Comparison of ENCODE assay signal across 8 cellular contexts in the genomic region with DNA sequence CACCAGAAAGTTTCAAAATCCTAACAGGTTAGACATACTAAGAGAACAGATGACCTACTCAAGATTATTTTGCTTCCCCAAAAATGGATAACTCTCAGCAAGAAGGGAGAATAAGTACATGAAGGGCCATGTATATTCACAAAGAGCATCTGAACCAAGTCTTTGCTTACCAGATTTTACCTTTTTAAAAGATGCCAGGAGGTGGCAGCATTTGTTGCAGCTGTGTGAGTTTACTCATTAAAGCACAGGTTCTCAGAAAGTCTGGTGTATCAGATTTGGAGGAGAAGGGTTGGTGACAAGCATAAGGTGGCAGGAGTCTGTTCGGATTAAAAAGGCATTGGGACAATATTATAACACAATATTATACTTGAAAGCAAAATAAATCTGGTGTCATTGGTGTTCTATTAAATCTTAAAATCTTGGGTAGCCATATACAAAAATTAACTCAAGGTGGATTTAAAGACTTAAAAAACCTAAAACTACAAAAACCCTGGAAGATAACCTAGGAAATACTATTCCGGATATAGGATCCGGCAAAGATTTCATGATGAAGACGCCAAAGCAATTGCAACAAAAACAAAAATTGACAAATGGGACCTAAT. TPM values are rescaled to one million over a fixed set of nuclear protein-coding genes. Genes with fewer than 3 reads are reported as not detected.
DNase-seq lines count a peak whose midpoint lies in the region; ATAC-seq, FAIRE-seq and TF ChIP-seq lines count a peak whose summit lies in the region.

No MANE protein-coding gene starts in this region.

- no peak overlapping the region for H3K4me3 Mint-ChIP-seq in GM23338

- H3K4me1 ChIP-seq in GM23338 (ENCODE audit: insufficient read depth), result peaks cover 10% of the 10 kb centered on the region
- H3K4me1 ChIP-seq in body of pancreas, result no peaks in the 10 kb centered on the region

- no peaks in the 10 kb centered on the region for H3K79me2 ChIP-seq in GM23338 (replicated peaks; ENCODE audit: insufficient read depth)

- H3K9me3 ChIP-seq in body of pancreas, result no peaks in the 10 kb centered on the region

- ATAC-seq in GM23338 (peak; percentile 74), SK-N-SH treated with all-trans-retinoic acid at 6 μM for 48 hours (peak; percentile 85), body of pancreas (peak; percentile 66), HG03457 (IDR thresholded peaks at IDR 0.05; ENCODE audit: unreplicated experiment) (no peak)

- DNase-seq in GM23338 (ENCODE audit: low spot score) (peak; percentile 75), NB4 (ENCODE audit: low read depth) (peak; percentile 67), body of pancreas (peak; percentile 43 to 69 (median 50)), iris pigment epithelial cell (ENCODE audit: low read depth) (peak; percentile 69)
- DNase-seq in stimulated activated CD4-positive, alpha-beta T cell treated with anti-CD3 and anti-CD28 coated beads, Interleukin-4, amount 100 ng/mL, for 1 hour, result peak; percentile 20

- no peaks in the 10 kb centered on the region for H4K20me1 ChIP-seq in GM23338 (replicated peaks; ENCODE audit: insufficient read depth)

- H3K4me3 ChIP-seq in GM23338 (no peak overlapping the region), NB4 (ENCODE audit: low read depth, low read length) (no peak overlapping the region), body of pancreas (no peak overlapping the region)

- H3K27ac Mint-ChIP-seq in GM23338, result no peak overlapping the region

- TF ChIP-seq POLR2A in NB4 (IDR thresholded peaks at IDR 0.05; ENCODE audit: extremely low read depth, insufficient read length) (no peak), body of pancreas (IDR thresholded peaks at IDR 0.05) (no peak)

- H3K4me1 Mint-ChIP-seq in GM23338, result peaks cover 20% of the 10 kb centered on the region

- intact Hi-C loops in body of pancreas (cut with DNase I), result loop anchor here (10.0 kb wide), 2 partner anchors 555 to 655 kb away; no protein-coding TSS in a partner anchor

- no peaks in the 10 kb centered on the region for H3K36me3 Mint-ChIP-seq in GM23338 (ENCODE audit: low read depth)

- no peaks in the 10 kb centered on the region for H3K27me3 Mint-ChIP-seq in GM23338 (ENCODE audit: insufficient read depth, low read depth, poor library complexity)

- no peak overlapping the region for H3K4me2 ChIP-seq in GM23338

- peak; percentile 93 for FAIRE-seq in G401.6 (lab: Jason Lieb, UNC)

- H3K9me2 ChIP-seq in GM23338 (ENCODE audit: insufficient read depth), result no peaks in the 10 kb centered on the region

- H3K27ac ChIP-seq in GM23338 (ENCODE audit: low read depth) (no peak overlapping the region), body of pancreas (no peak overlapping the region)

- H3K27me3 ChIP-seq in GM23338 (ENCODE audit: insufficient read depth) (no peaks in the 10 kb centered on the region), body of pancreas (no peaks in the 10 kb centered on the region)

- peak; percentile 82 to 83 for TF ChIP-seq CTCF in GM23338 (conservative IDR thresholded peaks at IDR 0.05; ENCODE audit: low read depth in 2 of 2)
- peak; percentile 54 for TF ChIP-seq CTCF in NB4 (IDR thresholded peaks at IDR 0.05; ENCODE audit: low read depth, low read length)
- TF ChIP-seq CTCF in body of pancreas (IDR thresholded peaks at IDR 0.05), result peak; percentile 36 to 78 (median 73)

- H3K36me3 ChIP-seq in GM23338 (ENCODE audit: insufficient read depth) (no peaks in the 10 kb centered on the region), body of pancreas (replicated peaks in 1 of 2; ENCODE audit: insufficient read depth in 1 of 2, low read depth in 2 of 2) (no peaks in the 10 kb centered on the region)

- no peaks in the 10 kb centered on the region for H3K9me3 Mint-ChIP-seq in GM23338

- no peak overlapping the region for H2AFZ ChIP-seq in GM23338

- 19 to 24% methylated on average over 4 of the region's 4 CpGs for WGBS in body of pancreas, 2 donors

- H3F3A ChIP-seq in GM23338 (replicated peaks; ENCODE audit: low read depth), result no peaks in the 10 kb centered on the region

TF ChIP-seq in GM23338, 12 proteins besides CTCF, POLR2A, EP300 and RAD21:
- TF ChIP-seq NANOG (IDR thresholded peaks at IDR 0.05; ENCODE audit: borderline replicate concordance) (no peak), ZNF331 (CRISPR knock-in tag; IDR thresholded peaks at IDR 0.05; ENCODE audit: low read depth) (no peak), ZNF114 (CRISPR knock-in tag; IDR thresholded peaks at IDR 0.05) (no peak)
- TF ChIP-seq, protein P1, sequence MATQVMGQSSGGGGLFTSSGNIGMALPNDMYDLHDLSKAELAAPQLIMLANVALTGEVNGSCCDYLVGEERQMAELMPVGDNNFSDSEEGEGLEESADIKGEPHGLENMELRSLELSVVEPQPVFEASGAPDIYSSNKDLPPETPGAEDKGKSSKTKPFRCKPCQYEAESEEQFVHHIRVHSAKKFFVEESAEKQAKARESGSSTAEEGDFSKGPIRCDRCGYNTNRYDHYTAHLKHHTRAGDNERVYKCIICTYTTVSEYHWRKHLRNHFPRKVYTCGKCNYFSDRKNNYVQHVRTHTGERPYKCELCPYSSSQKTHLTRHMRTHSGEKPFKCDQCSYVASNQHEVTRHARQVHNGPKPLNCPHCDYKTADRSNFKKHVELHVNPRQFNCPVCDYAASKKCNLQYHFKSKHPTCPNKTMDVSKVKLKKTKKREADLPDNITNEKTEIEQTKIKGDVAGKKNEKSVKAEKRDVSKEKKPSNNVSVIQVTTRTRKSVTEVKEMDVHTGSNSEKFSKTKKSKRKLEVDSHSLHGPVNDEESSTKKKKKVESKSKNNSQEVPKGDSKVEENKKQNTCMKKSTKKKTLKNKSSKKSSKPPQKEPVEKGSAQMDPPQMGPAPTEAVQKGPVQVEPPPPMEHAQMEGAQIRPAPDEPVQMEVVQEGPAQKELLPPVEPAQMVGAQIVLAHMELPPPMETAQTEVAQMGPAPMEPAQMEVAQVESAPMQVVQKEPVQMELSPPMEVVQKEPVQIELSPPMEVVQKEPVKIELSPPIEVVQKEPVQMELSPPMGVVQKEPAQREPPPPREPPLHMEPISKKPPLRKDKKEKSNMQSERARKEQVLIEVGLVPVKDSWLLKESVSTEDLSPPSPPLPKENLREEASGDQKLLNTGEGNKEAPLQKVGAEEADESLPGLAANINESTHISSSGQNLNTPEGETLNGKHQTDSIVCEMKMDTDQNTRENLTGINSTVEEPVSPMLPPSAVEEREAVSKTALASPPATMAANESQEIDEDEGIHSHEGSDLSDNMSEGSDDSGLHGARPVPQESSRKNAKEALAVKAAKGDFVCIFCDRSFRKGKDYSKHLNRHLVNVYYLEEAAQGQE (IDR thresholded peaks at IDR 0.05; ENCODE audit: unreplicated experiment), result no peak

TF ChIP-seq in SK-N-SH treated with all-trans-retinoic acid at 6 μM for 48 hours, 23 proteins besides CTCF, POLR2A, EP300 and RAD21:
- no peak for TF ChIP-seq ARNTL (CRISPR knock-in tag; IDR thresholded peaks at IDR 0.05; ENCODE audit: borderline replicate concordance, low read depth)
- TF ChIP-seq, protein P2, sequence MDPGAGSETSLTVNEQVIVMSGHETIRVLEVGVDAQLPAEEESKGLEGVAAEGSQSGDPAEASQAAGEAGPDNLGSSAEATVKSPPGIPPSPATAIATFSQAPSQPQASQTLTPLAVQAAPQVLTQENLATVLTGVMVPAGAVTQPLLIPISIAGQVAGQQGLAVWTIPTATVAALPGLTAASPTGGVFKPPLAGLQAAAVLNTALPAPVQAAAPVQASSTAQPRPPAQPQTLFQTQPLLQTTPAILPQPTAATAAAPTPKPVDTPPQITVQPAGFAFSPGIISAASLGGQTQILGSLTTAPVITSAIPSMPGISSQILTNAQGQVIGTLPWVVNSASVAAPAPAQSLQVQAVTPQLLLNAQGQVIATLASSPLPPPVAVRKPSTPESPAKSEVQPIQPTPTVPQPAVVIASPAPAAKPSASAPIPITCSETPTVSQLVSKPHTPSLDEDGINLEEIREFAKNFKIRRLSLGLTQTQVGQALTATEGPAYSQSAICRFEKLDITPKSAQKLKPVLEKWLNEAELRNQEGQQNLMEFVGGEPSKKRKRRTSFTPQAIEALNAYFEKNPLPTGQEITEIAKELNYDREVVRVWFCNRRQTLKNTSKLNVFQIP (CRISPR knock-in tag; IDR thresholded peaks at IDR 0.05; ENCODE audit: borderline replicate concordance, low read depth), result no peak

RNA-seq across cellular contexts. Expression of a gene that starts 51.3 kb away (rescaled TPM):
- 2.4 and 4.6 TPM in 2 replicates for total RNA-seq in GM23338 (2014; rRNA removed; shearing (Covaris generic))
- polyA plus RNA-seq in GM23338 (2016; fragmentation: Nextera tagmentation; extraction: Ambion mirVana), result 0.82 and 1.2 TPM in 2 replicates
- total RNA-seq in body of pancreas, result 10 to 100 TPM; 14.5 to 20.5 TPM

Comparison
In these comparisons a context has a peak if more than half of its experiments do, and no peak if none do; other contexts are left out.
1. DNase-seq: peak in every context shown above with its lines; median percentile 75 in GM23338; 69 in iris pigment epithelial cell; 67 in NB4; 50 in body of pancreas; 20 in stimulated activated CD4-positive, alpha-beta T cell treated with anti-CD3 and anti-CD28 coated beads, Interleukin-4, amount 100 ng/mL, for 1 hour.